In the genomic region with DNA sequence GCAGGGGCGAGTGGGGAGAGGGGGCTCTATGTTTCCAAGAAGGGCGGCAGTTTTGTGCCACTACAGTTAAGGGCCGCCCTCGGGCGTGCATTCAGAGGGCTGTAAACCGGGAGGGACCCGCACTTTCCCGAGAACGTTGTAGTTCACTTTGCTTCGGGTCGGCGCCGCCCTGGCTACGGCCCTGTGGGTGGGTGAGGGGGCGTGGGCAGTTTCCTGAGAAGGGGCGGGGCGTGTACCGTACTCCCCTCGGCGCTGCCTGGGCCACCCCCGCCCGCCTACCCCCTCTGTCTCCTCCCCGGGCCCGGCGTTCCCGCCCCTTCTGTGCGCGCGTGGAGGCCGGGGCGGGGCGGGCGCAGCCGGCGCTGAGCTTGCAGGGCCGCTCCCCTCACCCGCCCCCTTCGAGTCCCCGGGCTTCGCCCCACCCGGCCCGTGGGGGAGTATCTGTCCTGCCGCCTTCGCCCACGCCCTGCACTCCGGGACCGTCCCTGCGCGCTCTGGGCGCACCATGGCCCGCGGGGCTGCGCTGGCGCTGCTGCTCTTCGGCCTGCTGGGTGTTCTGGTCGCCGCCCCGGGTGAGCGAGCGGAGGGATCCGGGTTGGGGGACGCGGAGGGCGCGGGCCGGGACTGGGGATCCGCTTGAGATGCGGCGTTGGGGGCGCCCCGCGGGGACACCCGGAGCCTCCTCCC, we compare ENCODE assay signal across 8 cellular contexts. TPM values are rescaled to one million over a fixed set of nuclear protein-coding genes. Genes with fewer than 3 reads are reported as not detected.
DNase-seq lines count a peak whose midpoint lies in the region; ATAC-seq and TF ChIP-seq lines count a peak whose summit lies in the region.

A gene with protein sequence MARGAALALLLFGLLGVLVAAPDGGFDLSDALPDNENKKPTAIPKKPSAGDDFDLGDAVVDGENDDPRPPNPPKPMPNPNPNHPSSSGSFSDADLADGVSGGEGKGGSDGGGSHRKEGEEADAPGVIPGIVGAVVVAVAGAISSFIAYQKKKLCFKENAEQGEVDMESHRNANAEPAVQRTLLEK (plus strand): TSS at position 440 of the 687 bp plus-strand sequence. CDS start 66 bp downstream, at position 506.

- DNase-seq in GM13977 (ENCODE audit: low spot score) (peak; percentile 95), SJCRH30 (peak; percentile 91 to 92), astrocyte of the hippocampus (ENCODE audit: low read depth, low spot score) (peak; percentile 95), smooth muscle cell of the brain vasculature (ENCODE audit: low read depth, low spot score) (peak; percentile 58), NCI-H1694 (lab: John Stamatoyannopoulos, UW) (no peak)
- no peak for DNase-seq in NK-92 treated with Interleukin-12 subunit alpha and Interleukin-12 subunit beta, amount 100 ng/mL, for 24 hours (lab: John Stamatoyannopoulos, UW)

- ATAC-seq in HG02840 (IDR thresholded peaks at IDR 0.05; ENCODE audit: low FRiP score, unreplicated experiment) = peak; percentile 83

- H3K27ac ChIP-seq in SJCRH30 = peak within 1 kb of the TSS; percentile 47

- in situ Hi-C loops in GM13977 (cut with MboI; ENCODE audit: low pct_unique_long_range_greater_than_20kb, low sequenced_read_pairs, unreplicated experiment) = no loop called here

- no peak for TF ChIP-seq CTCF in GM13977 (IDR thresholded peaks at IDR 0.05; ENCODE audit: extremely low read depth, insufficient read depth, missing control alignments)

- peaks cover 5% of the 10 kb centered on the region; the same call in 1 of the 2 replicates for H3K4me1 ChIP-seq in SJCRH30

- H3K9me3 ChIP-seq in SJCRH30 (replicated peaks) = no peaks in the 10 kb centered on the region

- peaks cover 4% of the 10 kb centered on the region; the same call in 1 of the 2 replicates for H3K36me3 ChIP-seq in SJCRH30

- H3K4me3 ChIP-seq in SJCRH30 = peak within 1 kb of the TSS; percentile 91
- H3K4me3 ChIP-seq in iPS-11a (ENCODE audit: low read depth, low read length) = peak within 1 kb of the TSS; percentile 63

- no peaks in the 10 kb centered on the region for H3K27me3 ChIP-seq in SJCRH30

RNA-seq across cellular contexts. Expression of the gene that starts here (rescaled TPM):
- 156 and 166 TPM in 2 replicates for total RNA-seq in SJCRH30 (2014; rRNA removed; shearing (Covaris generic))

Comparison
In these comparisons a context has a peak if more than half of its experiments do, and no peak if none do; other contexts are left out.
1. DNase-seq: peak in GM13977 (single experiment), SJCRH30 (2 of 2), astrocyte of the hippocampus (single experiment) and smooth muscle cell of the brain vasculature (single experiment); none in NK-92 treated with Interleukin-12 subunit alpha and Interleukin-12 subunit beta, amount 100 ng/mL, for 24 hours (single experiment) and NCI-H1694 (single experiment).